ENCODE assay signal across 21 cellular contexts in the genomic region with DNA sequence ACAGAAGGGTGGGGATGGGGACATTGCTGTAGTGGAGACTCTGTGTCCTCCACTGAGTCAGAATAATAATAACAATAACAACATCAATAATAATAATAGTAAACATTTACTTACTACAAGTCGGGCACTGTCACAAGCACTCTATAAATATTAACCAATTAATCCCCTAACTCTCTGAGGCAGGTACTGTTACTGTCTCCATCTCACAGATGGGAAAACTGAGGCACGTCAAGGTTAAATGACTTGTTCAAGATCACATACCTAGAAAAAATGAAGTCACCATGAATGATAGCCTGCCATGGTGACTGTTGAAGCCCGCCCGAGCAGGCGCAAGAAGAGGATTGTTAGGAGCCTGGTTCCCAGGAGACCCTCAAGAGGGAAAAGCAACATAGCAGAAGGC. TPM values are rescaled to one million over a fixed set of nuclear protein-coding genes. Genes with fewer than 3 reads are reported as not detected.
DNase-seq lines count a peak whose midpoint lies in the region; ATAC-seq and TF ChIP-seq lines count a peak whose summit lies in the region.
"Had no signal": no experiment of that assay in that cellular context is flagged by ENCODE, and none has a peak within 500 bp of the region (broad histone marks: within the 10 kb centered on the region; RNA-seq: fewer than 3 reads in every experiment).

No MANE protein-coding gene starts in this region.

- no peaks in the 10 kb centered on the region for H3K4me1 ChIP-seq in parathyroid adenoma

- H3K9me3 ChIP-seq in parathyroid adenoma (ENCODE audit: control insufficient read depth, low read length) = no peaks in the 10 kb centered on the region
- H3K9me3 ChIP-seq: colonic mucosa, neutrophil, thoracic aorta had no signal

- ATAC-seq in activated T-cell treated with anti-CD3 and anti-CD28 coated beads, Interleukin-2, amount 50 U/mL, for 72 hours (replicated peaks in 1 of 2) = no peak
- ATAC-seq in activated T-helper 17 cell treated with anti-CD3 and anti-CD28 coated beads, Interleukin-2, amount 50 U/mL, for 72 hours (replicated peaks) = no peak
- ATAC-seq in GM19023 (IDR thresholded peaks at IDR 0.05; ENCODE audit: unreplicated experiment) = no peak
- ATAC-seq: SK-N-SH treated with all-trans-retinoic acid at 6 μM for 48 hours had no signal

- no peak overlapping the region for H3K27ac Mint-ChIP-seq in activated T-cell treated with anti-CD3 and anti-CD28 coated beads, Interleukin-2, amount 50 U/mL, for 72 hours
- peak overlapping the region; percentile 74 to 98 (median 95) for H3K27ac Mint-ChIP-seq in CD14-positive monocyte
- peak overlapping the region; percentile 84 for H3K27ac Mint-ChIP-seq in activated T-helper 17 cell treated with anti-CD3 and anti-CD28 coated beads, Interleukin-2, amount 50 U/mL, for 72 hours

- peak; percentile 17 for DNase-seq in activated T-cell treated with anti-CD3 and anti-CD28 coated beads, Interleukin-2, amount 50 U/mL, for 1 hour
- DNase-seq in activated T-cell treated with anti-CD3 and anti-CD28 coated beads, Interleukin-2, amount 50 U/mL, for 72 hours = no peak
- no peak for DNase-seq in CD14-positive monocyte (ENCODE audit: low spot score)
- no peak for DNase-seq in dedifferentiated amniotic fluid mesenchymal stem cell (ENCODE audit: extremely low spot score)
- DNase-seq in pons (ENCODE audit: low spot score) = no peak
- DNase-seq: ACHN, DMS79, MM.1S, NCI-H1436 treated with DMSO at 0.1 percent for 48 hours, NCI-H524, retina, RPMI8226, T1000 had no signal

- H3K9me3 Mint-ChIP-seq in activated T-cell treated with anti-CD3 and anti-CD28 coated beads, Interleukin-2, amount 50 U/mL, for 72 hours = no peaks in the 10 kb centered on the region
- peaks cover 0 to 4% (median 0%) of the 10 kb centered on the region in 7 donors for H3K9me3 Mint-ChIP-seq in CD14-positive monocyte
- no peaks in the 10 kb centered on the region for H3K9me3 Mint-ChIP-seq in activated T-helper 17 cell treated with anti-CD3 and anti-CD28 coated beads, Interleukin-2, amount 50 U/mL, for 72 hours

- H3K79me2 ChIP-seq in parathyroid adenoma = no peaks in the 10 kb centered on the region

- H3K27me3 ChIP-seq in parathyroid adenoma (ENCODE audit: control insufficient read depth, insufficient read depth, low read length) = no peaks in the 10 kb centered on the region
- H3K27me3 ChIP-seq: colonic mucosa, neutrophil had no signal

- no peaks in the 10 kb centered on the region for H3K36me3 ChIP-seq in parathyroid adenoma (ENCODE audit: control insufficient read depth, insufficient read depth, low read length)
- H3K36me3 ChIP-seq: colonic mucosa, neutrophil, thoracic aorta had no signal

- H3K4me3 ChIP-seq in parathyroid adenoma (ENCODE audit: low read depth, low read length) = no peak overlapping the region
- H3K4me3 ChIP-seq: colonic mucosa, thoracic aorta had no signal

- no peak overlapping the region for H3K4me3 Mint-ChIP-seq in activated T-cell treated with anti-CD3 and anti-CD28 coated beads, Interleukin-2, amount 50 U/mL, for 72 hours
- peak overlapping the region in 1 of 2 donors; percentile 61 for H3K4me3 Mint-ChIP-seq in CD14-positive monocyte
- H3K4me3 Mint-ChIP-seq in activated T-helper 17 cell treated with anti-CD3 and anti-CD28 coated beads, Interleukin-2, amount 50 U/mL, for 72 hours = no peak overlapping the region

- TF ChIP-seq CTCF in CD14-positive monocyte (IDR thresholded peaks at IDR 0.05) = no peak
- no peak for TF ChIP-seq CTCF in parathyroid adenoma (IDR thresholded peaks at IDR 0.05)

- intact Hi-C loops in CD14-positive monocyte (cut with micrococcal nuclease) = no loop called here

- H3K4me1 Mint-ChIP-seq in activated T-cell treated with anti-CD3 and anti-CD28 coated beads, Interleukin-2, amount 50 U/mL, for 72 hours (ENCODE audit: low read depth) = peaks cover 44% of the 10 kb centered on the region
- H3K4me1 Mint-ChIP-seq in CD14-positive monocyte = peaks cover 48% of the 10 kb centered on the region
- peaks cover 19% of the 10 kb centered on the region for H3K4me1 Mint-ChIP-seq in activated T-helper 17 cell treated with anti-CD3 and anti-CD28 coated beads, Interleukin-2, amount 50 U/mL, for 72 hours

- H3K36me3 Mint-ChIP-seq in activated T-cell treated with anti-CD3 and anti-CD28 coated beads, Interleukin-2, amount 50 U/mL, for 72 hours (ENCODE audit: insufficient read depth in 2 of 2) = peaks cover 4 to 10% of the 10 kb centered on the region in 2 donors
- H3K36me3 Mint-ChIP-seq in CD14-positive monocyte = peaks cover 44 to 56% of the 10 kb centered on the region in 2 donors
- peaks cover 78% of the 10 kb centered on the region for H3K36me3 Mint-ChIP-seq in activated T-helper 17 cell treated with anti-CD3 and anti-CD28 coated beads, Interleukin-2, amount 50 U/mL, for 72 hours (ENCODE audit: low read depth)
- H3K36me3 Mint-ChIP-seq: brain had no signal

- no peak overlapping the region for H3K9ac ChIP-seq in parathyroid adenoma

- peak overlapping the region; percentile 29 for H3K27ac ChIP-seq in parathyroid adenoma
- H3K27ac ChIP-seq: colonic mucosa, neutrophil, thoracic aorta had no signal

- H2AFZ ChIP-seq in parathyroid adenoma = no peak overlapping the region

- no peaks in the 10 kb centered on the region for H3K27me3 Mint-ChIP-seq in activated T-cell treated with anti-CD3 and anti-CD28 coated beads, Interleukin-2, amount 50 U/mL, for 72 hours (ENCODE audit: low read depth)
- H3K27me3 Mint-ChIP-seq in CD14-positive monocyte (ENCODE audit: low read depth in 3 of 3) = peaks cover 0 to 2% (median 0%) of the 10 kb centered on the region in 3 donors
- H3K27me3 Mint-ChIP-seq in activated T-helper 17 cell treated with anti-CD3 and anti-CD28 coated beads, Interleukin-2, amount 50 U/mL, for 72 hours = no peaks in the 10 kb centered on the region

- no peak overlapping the region for H3K4me2 ChIP-seq in parathyroid adenoma (ENCODE audit: low read length)

RNA-seq across cellular contexts. Expression of a gene that starts 10.2 kb away (rescaled TPM):
- total RNA-seq in activated T-cell treated with anti-CD3 and anti-CD28 coated beads, Interleukin-2, amount 50 U/mL, for 72 hours = 1 to 10 TPM in 1 of 2 donors, under 1 TPM in 1; 0.96 to 1.1 TPM
- polyA plus RNA-seq in CD14-positive monocyte = 1 to 10 TPM; 1.4 to 2.1 TPM
- total RNA-seq in activated T-helper 17 cell treated with anti-CD3 and anti-CD28 coated beads, Interleukin-2, amount 50 U/mL, for 72 hours = 1 to 10 TPM; 2.9 to 3.2 TPM
- total RNA-seq: thoracic aorta had no signal

RNA-seq across cellular contexts. Expression of a gene that starts 12.1 kb away (rescaled TPM):
- total RNA-seq in activated T-cell treated with anti-CD3 and anti-CD28 coated beads, Interleukin-2, amount 50 U/mL, for 72 hours = 10 to 100 TPM; 49.9 to 55.7 TPM
- polyA plus RNA-seq in CD14-positive monocyte = 100 to 1,000 TPM; 174 to 186 TPM
- total RNA-seq in activated T-helper 17 cell treated with anti-CD3 and anti-CD28 coated beads, Interleukin-2, amount 50 U/mL, for 72 hours = 10 to 100 TPM; 43.0 to 54.9 TPM

RNA-seq across cellular contexts. Expression of a gene that starts 35.6 kb away (rescaled TPM):
- total RNA-seq in activated T-cell treated with anti-CD3 and anti-CD28 coated beads, Interleukin-2, amount 50 U/mL, for 72 hours = 1 to 10 TPM in 1 of 2 donors, under 1 TPM in 1; 0.93 to 1.0 TPM
- polyA plus RNA-seq in CD14-positive monocyte = not detected
- under 1 TPM; 0.32 to 0.37 TPM for total RNA-seq in activated T-helper 17 cell treated with anti-CD3 and anti-CD28 coated beads, Interleukin-2, amount 50 U/mL, for 72 hours
